In genomic region chr7:14377646-14378266, GRCh38 we compare ENCODE assay signal across 19 cellular contexts.
DNase-seq lines count a peak whose midpoint lies in the region; ATAC-seq and TF ChIP-seq lines count a peak whose summit lies in the region.
"Had no signal": no experiment of that assay in that cellular context is flagged by ENCODE, and none has a peak within 500 bp of the region (broad histone marks: within the 10 kb centered on the region; RNA-seq: fewer than 3 reads in every experiment).

No MANE protein-coding gene starts in this region.

- no peak overlapping the region for H2BK5ac ChIP-seq in neuronal stem cell (ENCODE audit: low read length)

- H3K9ac ChIP-seq in fibroblast of lung (ENCODE audit: insufficient read depth, low read length) (no peak overlapping the region), neuronal stem cell (ENCODE audit: low read depth, low read length, poor library complexity) (no peak overlapping the region)

- H2BK15ac ChIP-seq in neuronal stem cell (ENCODE audit: low read length): no peak overlapping the region

- no peak overlapping the region for H4K8ac ChIP-seq in neuronal stem cell (ENCODE audit: low read depth, low read length)

- H3K4me1 Mint-ChIP-seq in activated CD8-positive, alpha-beta T cell treated with anti-CD3 and anti-CD28 coated beads, Interleukin-2, amount 10 ng/mL, durations not matched to agents 7 days and 5 days (ENCODE audit: low read depth): no peaks in the 10 kb centered on the region
- H3K4me1 Mint-ChIP-seq: activated CD4-positive, alpha-beta T cell treated with anti-CD3 and anti-CD28 coated beads, Interleukin-2, amount 10 ng/mL, durations not matched to agents 24 days and 14 days had no signal

- no peaks in the 10 kb centered on the region for H3K9me3 Mint-ChIP-seq in activated CD8-positive, alpha-beta T cell treated with anti-CD3 and anti-CD28 coated beads, Interleukin-2, amount 10 ng/mL, durations not matched to agents 7 days and 5 days (ENCODE audit: insufficient read depth)
- H3K9me3 Mint-ChIP-seq: activated CD4-positive, alpha-beta T cell treated with anti-CD3 and anti-CD28 coated beads, Interleukin-2, amount 10 ng/mL, durations not matched to agents 24 days and 14 days; stimulated activated naive CD8-positive, alpha-beta T cell treated with anti-CD3 and anti-CD28 coated beads, Interleukin-15, Interleukin-2, amounts not matched to agents 100 ng/mL and 50 ng/mL, for 24 hours had no signal

- TF ChIP-seq CTCF in AG10803 (conservative IDR thresholded peaks at IDR 0.05; ENCODE audit: low read length): no peak
- TF ChIP-seq CTCF in fibroblast of lung (conservative IDR thresholded peaks at IDR 0.05 in 1 of 2, IDR thresholded peaks at IDR 0.05 in 1 of 2; ENCODE audit: low read depth in 1 of 2, low read length in 2 of 2): no peak

- no peak overlapping the region for H2AK5ac ChIP-seq in neuronal stem cell (ENCODE audit: low read depth, low read length)

- no peak for ATAC-seq in activated CD8-positive, alpha-beta T cell treated with anti-CD3 and anti-CD28 coated beads, Interleukin-2, amount 10 ng/mL, durations not matched to agents 7 days and 5 days
- ATAC-seq: body of pancreas had no signal

- no peak overlapping the region for H3K23ac ChIP-seq in neuronal stem cell (ENCODE audit: low read depth, low read length, poor library complexity)

- POLR2A ChIA-PET in activated CD8-positive, alpha-beta T cell treated with anti-CD3 and anti-CD28 coated beads, Interleukin-2, amount 10 ng/mL, durations not matched to agents 7 days and 5 days (lab: Charles Lee): no interaction called here

- no peaks in the 10 kb centered on the region for H3K27me3 ChIP-seq in fibroblast of lung (ENCODE audit: control insufficient read depth, insufficient read depth, low read length)
- no peaks in the 10 kb centered on the region for H3K27me3 ChIP-seq in neuronal stem cell (ENCODE audit: control insufficient read depth in 3 of 3, insufficient read depth in 3 of 3, low read depth in 1 of 3, low read length in 3 of 3)
- H3K27me3 ChIP-seq: body of pancreas had no signal

- H3K14ac ChIP-seq in neuronal stem cell (ENCODE audit: low read length): no peak overlapping the region

- no peaks in the 10 kb centered on the region for H3K9me3 ChIP-seq in fibroblast of lung (ENCODE audit: control insufficient read depth, insufficient read depth, low read depth, low read length)
- H3K9me3 ChIP-seq in neuronal stem cell (replicated peaks in 1 of 2; ENCODE audit: control insufficient read depth in 2 of 2, insufficient read depth in 1 of 2, low read depth in 1 of 2, low read length in 2 of 2): no peaks in the 10 kb centered on the region
- H3K9me3 ChIP-seq: body of pancreas, HAP-1 had no signal

- H3K27me3 Mint-ChIP-seq in activated CD8-positive, alpha-beta T cell treated with anti-CD3 and anti-CD28 coated beads, Interleukin-2, amount 10 ng/mL, durations not matched to agents 7 days and 5 days (ENCODE audit: low read depth): no peaks in the 10 kb centered on the region
- H3K27me3 Mint-ChIP-seq: activated CD4-positive, alpha-beta T cell treated with anti-CD3 and anti-CD28 coated beads, Interleukin-2, amount 10 ng/mL, durations not matched to agents 24 days and 14 days; CD4-positive, alpha-beta T cell; memory B cell; stimulated activated naive CD8-positive, alpha-beta T cell treated with anti-CD3 and anti-CD28 coated beads, Interleukin-15, Interleukin-2, amounts not matched to agents 100 ng/mL and 50 ng/mL, for 24 hours had no signal

- H3K36me3 ChIP-seq in fibroblast of lung (ENCODE audit: control insufficient read depth, insufficient read depth, low read length): no peaks in the 10 kb centered on the region
- no peaks in the 10 kb centered on the region for H3K36me3 ChIP-seq in neuronal stem cell (replicated peaks in 1 of 2; ENCODE audit: control insufficient read depth in 2 of 2, insufficient read depth in 2 of 2, low read length in 2 of 2)
- H3K36me3 ChIP-seq: HAP-1 had no signal

- no peak overlapping the region for H4K91ac ChIP-seq in neuronal stem cell (ENCODE audit: low read depth, low read length, poor library complexity)

- H3K79me1 ChIP-seq in neuronal stem cell (ENCODE audit: low read depth, low read length): no peaks in the 10 kb centered on the region

- H2BK12ac ChIP-seq in neuronal stem cell (ENCODE audit: low read length): no peak overlapping the region

- H3K4me3 ChIP-seq in AG10803 (ENCODE audit: low read length): no peak overlapping the region
- no peak overlapping the region for H3K4me3 ChIP-seq in fibroblast of lung (replicated peaks in 1 of 4; ENCODE audit: control extremely low read depth in 1 of 4, insufficient read depth in 1 of 4, low read depth in 3 of 4, low read length in 4 of 4)
- no peak overlapping the region for H3K4me3 ChIP-seq in neuronal stem cell (ENCODE audit: low read length in 2 of 2)
- H3K4me3 ChIP-seq: body of pancreas, HAP-1 had no signal

- H3K4me1 ChIP-seq in fibroblast of lung (ENCODE audit: control insufficient read depth, extremely low read depth, insufficient read depth, low read length): no peaks in the 10 kb centered on the region
- H3K4me1 ChIP-seq in neuronal stem cell (ENCODE audit: control insufficient read depth in 2 of 2, insufficient read depth in 1 of 2, low read depth in 1 of 2, low read length in 2 of 2): no peaks in the 10 kb centered on the region
- H3K4me1 ChIP-seq: HAP-1 had no signal

- no peak overlapping the region for H2BK120ac ChIP-seq in neuronal stem cell (ENCODE audit: low read depth, low read length)

- CTCF ChIA-PET in activated CD8-positive, alpha-beta T cell treated with anti-CD3 and anti-CD28 coated beads, Interleukin-2, amount 10 ng/mL, durations not matched to agents 7 days and 5 days (lab: Charles Lee): no interaction called here

- no peak overlapping the region for H3K27ac Mint-ChIP-seq in activated CD8-positive, alpha-beta T cell treated with anti-CD3 and anti-CD28 coated beads, Interleukin-2, amount 10 ng/mL, durations not matched to agents 7 days and 5 days
- H3K27ac Mint-ChIP-seq: activated CD4-positive, alpha-beta T cell treated with anti-CD3 and anti-CD28 coated beads, Interleukin-2, amount 10 ng/mL, durations not matched to agents 24 days and 14 days; CD4-positive, alpha-beta T cell; memory B cell; stimulated activated naive CD8-positive, alpha-beta T cell treated with anti-CD3 and anti-CD28 coated beads, Interleukin-15, Interleukin-2, amounts not matched to agents 100 ng/mL and 50 ng/mL, for 24 hours; T-helper 1 cell treated with Interleukin-12 subunit alpha and Interleukin-12 subunit beta and Interleukin-4 antibody, amounts not matched to agents 30 μg/mL and 1 μg/mL, for 36 hours had no signal

- no CpG with 5 or more reads among the region's 4 CpGs for WGBS in neuronal stem cell (ENCODE audit: extremely low coverage in 2 of 2, insufficient read length in 2 of 2, insufficient replicate concordance in 1 of 2), 2 donors

- DNase-seq in AG10803 (ENCODE audit: low read depth): peak; percentile 82
- peak; percentile 41 for DNase-seq in M059J (ENCODE audit: low read depth)
- peak; percentile 56 to 82 for DNase-seq in fibroblast of lung (ENCODE audit: low read depth in 2 of 2)
- no peak for DNase-seq in neuronal stem cell (ENCODE audit: low spot score)
- no peak for DNase-seq in NK-92 treated with Interleukin-12 subunit alpha and Interleukin-12 subunit beta, amount 100 ng/mL, for 24 hours (lab: John Stamatoyannopoulos, UW)
- DNase-seq in activated CD8-positive, alpha-beta T cell treated with anti-CD3 and anti-CD28 coated beads, Interleukin-2, amount 10 ng/mL, durations not matched to agents 7 days and 5 days: no peak
- DNase-seq in activated CD8-positive, alpha-beta memory T cell treated with anti-CD3 and anti-CD28 coated beads, Interleukin-2, amount 50 U/mL, for 4 hours: no peak
- DNase-seq in NCI-H1092 treated with DMSO at 0.1 percent for 48 hours (lab: John Stamatoyannopoulos, UW): no peak
- DNase-seq: activated CD4-positive, alpha-beta T cell treated with anti-CD3 and anti-CD28 coated beads, Interleukin-2, amount 10 ng/mL, durations not matched to agents 24 days and 14 days; body of pancreas; CD4-positive, alpha-beta T cell; GF-D8; hippocampal formation; NCI-H1092; NCI-H446 treated with DMSO at 0.1 percent for 48 hours had no signal

- H3K79me2 ChIP-seq in fibroblast of lung (ENCODE audit: control insufficient read depth, insufficient read depth, low read length): no peaks in the 10 kb centered on the region

- no peaks in the 10 kb centered on the region for H4K20me1 ChIP-seq in fibroblast of lung (ENCODE audit: control insufficient read depth, extremely low read depth, insufficient read depth, low read length)

- no peak overlapping the region for H3K4me3 Mint-ChIP-seq in activated CD8-positive, alpha-beta T cell treated with anti-CD3 and anti-CD28 coated beads, Interleukin-2, amount 10 ng/mL, durations not matched to agents 7 days and 5 days
- H3K4me3 Mint-ChIP-seq: activated CD4-positive, alpha-beta T cell treated with anti-CD3 and anti-CD28 coated beads, Interleukin-2, amount 10 ng/mL, durations not matched to agents 24 days and 14 days; CD4-positive, alpha-beta T cell; memory B cell; stimulated activated naive CD8-positive, alpha-beta T cell treated with anti-CD3 and anti-CD28 coated beads, Interleukin-15, Interleukin-2, amounts not matched to agents 100 ng/mL and 50 ng/mL, for 24 hours; T-helper 1 cell treated with Interleukin-12 subunit alpha and Interleukin-12 subunit beta and Interleukin-4 antibody, amounts not matched to agents 30 μg/mL and 1 μg/mL, for 36 hours had no signal

- H3K18ac ChIP-seq in neuronal stem cell (ENCODE audit: low read length): no peak overlapping the region

- H3K4me2 ChIP-seq in fibroblast of lung (ENCODE audit: extremely low read depth, insufficient read depth, low read length): no peak overlapping the region
- no peak overlapping the region for H3K4me2 ChIP-seq in neuronal stem cell (ENCODE audit: insufficient read depth, low read length, poor library complexity, severe bottlenecking)

- H3K27ac ChIP-seq in fibroblast of lung (ENCODE audit: insufficient read depth, low read length) (no peak overlapping the region), neuronal stem cell (replicated peaks; ENCODE audit: low read length) (no peak overlapping the region)
- H3K27ac ChIP-seq: body of pancreas had no signal

- H3K4ac ChIP-seq in neuronal stem cell (ENCODE audit: low read length): no peak overlapping the region

- H2AFZ ChIP-seq in fibroblast of lung (ENCODE audit: low read length): no peak overlapping the region
- H2AFZ ChIP-seq in neuronal stem cell (ENCODE audit: low read length): peak overlapping the region; percentile 53

- H3K36me3 Mint-ChIP-seq in activated CD8-positive, alpha-beta T cell treated with anti-CD3 and anti-CD28 coated beads, Interleukin-2, amount 10 ng/mL, durations not matched to agents 7 days and 5 days (ENCODE audit: low read depth): no peaks in the 10 kb centered on the region

Comparison
In these comparisons a context has a peak if more than half of its experiments do, and no peak if none do; other contexts are left out.
1. DNase-seq: peak in AG10803 (single experiment), M059J (single experiment) and fibroblast of lung (2 of 2); none in neuronal stem cell (single experiment), NK-92 treated with Interleukin-12 subunit alpha and Interleukin-12 subunit beta, amount 100 ng/mL, for 24 hours (single experiment), activated CD8-positive, alpha-beta T cell treated with anti-CD3 and anti-CD28 coated beads, Interleukin-2, amount 10 ng/mL, durations not matched to agents 7 days and 5 days (single experiment), activated CD8-positive, alpha-beta memory T cell treated with anti-CD3 and anti-CD28 coated beads, Interleukin-2, amount 50 U/mL, for 4 hours (single experiment) and NCI-H1092 treated with DMSO at 0.1 percent for 48 hours (single experiment).